ENCODE assay signal across 4 cellular contexts in genomic region chrY:18025487-18025886, GRCh38. TPM values are rescaled to one million over a fixed set of nuclear protein-coding genes. Genes with fewer than 3 reads are reported as not detected.
"Had no signal": no experiment of that assay in that cellular context is flagged by ENCODE, and none has a peak within 500 bp of the region (broad histone marks: within the 10 kb centered on the region; RNA-seq: fewer than 3 reads in every experiment).

Gene CDY2A, plus strand, starts transcription at chrY:18025787. Its CDS starts 328 bp downstream, at chrY:18026115.

RNA-seq across cellular contexts. Expression of gene CDY2A, which starts in this region (rescaled TPM):
- polyA plus RNA-seq: adipose tissue, adrenal gland, aorta, cardiac muscle cell had no signal
